23 cellular contexts compared by ENCODE assay signal in the genomic region with DNA sequence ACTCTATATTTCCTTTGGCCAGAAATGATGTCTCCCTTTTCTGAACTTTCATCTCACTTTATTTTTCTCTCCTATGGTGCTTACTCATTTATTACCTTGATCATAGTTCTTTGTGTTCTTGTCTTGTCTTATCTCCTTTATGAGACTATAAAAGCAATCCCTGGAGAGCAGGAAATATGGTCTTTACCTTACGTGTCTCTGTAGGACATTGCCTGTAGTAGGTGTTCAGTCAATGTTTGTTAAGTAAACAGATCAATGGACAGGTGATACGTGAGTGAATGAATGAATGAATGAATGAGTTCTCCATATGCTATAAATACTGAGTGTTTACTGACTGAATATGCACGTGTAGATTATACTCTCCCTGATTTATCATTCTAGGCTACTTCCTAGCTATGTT.
DNase-seq lines count a peak whose midpoint lies in the region; ATAC-seq, FAIRE-seq and TF ChIP-seq lines count a peak whose summit lies in the region.
"Had no signal": no experiment of that assay in that cellular context is flagged by ENCODE, and none has a peak within 500 bp of the region (broad histone marks: within the 10 kb centered on the region; RNA-seq: fewer than 3 reads in every experiment).

No MANE protein-coding gene starts in this region.

- no peaks in the 10 kb centered on the region for H3K79me2 ChIP-seq in fibroblast of lung (ENCODE audit: control insufficient read depth, insufficient read depth, low read length)

- ATAC-seq in RWPE2 (ENCODE audit: low read depth): no peak
- no peak for ATAC-seq in aorta (ENCODE audit: low FRiP score)
- no peak for ATAC-seq in HG03378 (IDR thresholded peaks at IDR 0.05; ENCODE audit: unreplicated experiment)
- no peak for ATAC-seq in psoas muscle
- ATAC-seq: lower lobe of right lung had no signal

- no peak for FAIRE-seq in small intestine (lab: Jason Lieb, UNC)
- FAIRE-seq: frontal cortex, GM12891 had no signal

- H3K4me3 ChIP-seq in RWPE2 (ENCODE audit: severe bottlenecking) (no peak overlapping the region), fibroblast of lung (replicated peaks in 1 of 4; ENCODE audit: control extremely low read depth in 1 of 4, insufficient read depth in 1 of 4, low read depth in 3 of 4, low read length in 4 of 4) (no peak overlapping the region), small intestine (ENCODE audit: low read depth in 1 of 2, low read length in 2 of 2) (no peak overlapping the region), aorta (ENCODE audit: low read length in 2 of 2) (no peak overlapping the region), psoas muscle (no peak overlapping the region)
- H3K4me3 ChIP-seq: lower lobe of right lung, MG63, tibial nerve had no signal

- H4K20me1 ChIP-seq in fibroblast of lung (ENCODE audit: control insufficient read depth, extremely low read depth, insufficient read depth, low read length): no peaks in the 10 kb centered on the region

- intact Hi-C loops in aorta (cut with DNase I): no loop called here
- intact Hi-C loops in psoas muscle (cut with DNase I): no loop called here

- DNase-seq in DMS153 (lab: John Stamatoyannopoulos, UW): peak; percentile 33
- no peak for DNase-seq in DMS153 treated with DMSO at 0.1 percent for 48 hours (lab: John Stamatoyannopoulos, UW; ENCODE audit: unreplicated experiment)
- no peak for DNase-seq in RWPE2 (ENCODE audit: low spot score)
- DNase-seq in fibroblast of lung (ENCODE audit: low read depth in 2 of 2): no peak
- peak; percentile 94 for DNase-seq in small intestine
- no peak for DNase-seq in aorta
- DNase-seq in psoas muscle: no peak
- DNase-seq: activated CD4-positive, alpha-beta T cell treated with anti-CD3 and anti-CD28 coated beads for 1 hour; activated naive CD4-positive, alpha-beta T cell; activated T-cell treated with anti-CD3 and anti-CD28 coated beads, Interleukin-2, amount 50 U/mL, for 24 hours; islet precursor cell; lower lobe of right lung; MG63; NCI-H1436; NCI-H2171; NCI-H524 treated with DMSO at 0.1 percent for 48 hours; stimulated activated CD4-positive, alpha-beta T cell treated with anti-CD3 and anti-CD28 coated beads, Interleukin-4, amount 100 ng/mL, for 4 hours had no signal

- H3K27me3 ChIP-seq in RWPE2 (ENCODE audit: insufficient read depth, poor library complexity, severe bottlenecking): no peaks in the 10 kb centered on the region
- H3K27me3 ChIP-seq in fibroblast of lung (ENCODE audit: control insufficient read depth, insufficient read depth, low read length): no peaks in the 10 kb centered on the region
- no peaks in the 10 kb centered on the region for H3K27me3 ChIP-seq in small intestine (ENCODE audit: control insufficient read depth in 2 of 2, insufficient read depth in 2 of 2, low read length in 2 of 2)
- no peaks in the 10 kb centered on the region for H3K27me3 ChIP-seq in aorta (ENCODE audit: control insufficient read depth in 1 of 2, insufficient read depth in 2 of 2, low read length in 1 of 2)
- peaks cover 0 to 5% (median 0%) of the 10 kb centered on the region in 3 donors for H3K27me3 ChIP-seq in psoas muscle (ENCODE audit: insufficient read depth in 3 of 3, low read length in 2 of 3)
- H3K27me3 ChIP-seq: MG63, tibial nerve had no signal

- H3K36me3 ChIP-seq in RWPE2 (ENCODE audit: low read depth) (no peaks in the 10 kb centered on the region), fibroblast of lung (ENCODE audit: control insufficient read depth, insufficient read depth, low read length) (no peaks in the 10 kb centered on the region), small intestine (ENCODE audit: control insufficient read depth in 2 of 2, insufficient read depth in 2 of 2, low read length in 2 of 2) (no peaks in the 10 kb centered on the region), aorta (ENCODE audit: control insufficient read depth in 1 of 2, insufficient read depth in 2 of 2, low read length in 1 of 2) (no peaks in the 10 kb centered on the region), psoas muscle (ENCODE audit: insufficient read depth in 1 of 2, low read depth in 1 of 2) (no peaks in the 10 kb centered on the region)
- H3K36me3 ChIP-seq: lower lobe of right lung, MG63, neutrophil, tibial nerve had no signal

- no peak overlapping the region for H3K9ac ChIP-seq in fibroblast of lung (ENCODE audit: insufficient read depth, low read length)

- no peak overlapping the region for H2AFZ ChIP-seq in fibroblast of lung (ENCODE audit: low read length)

- TF ChIP-seq CTCF in RWPE2 (IDR thresholded peaks at IDR 0.05; ENCODE audit: poor library complexity, severe bottlenecking) (no peak), fibroblast of lung (conservative IDR thresholded peaks at IDR 0.05 in 1 of 2, IDR thresholded peaks at IDR 0.05 in 1 of 2; ENCODE audit: low read depth in 1 of 2, low read length in 2 of 2) (no peak), psoas muscle (IDR thresholded peaks at IDR 0.05) (no peak)

- H3K4me1 ChIP-seq in RWPE2 (ENCODE audit: insufficient read depth, poor library complexity, severe bottlenecking) (peaks cover 51% of the 10 kb centered on the region), fibroblast of lung (ENCODE audit: control insufficient read depth, extremely low read depth, insufficient read depth, low read length) (peaks cover 27% of the 10 kb centered on the region), small intestine (ENCODE audit: control insufficient read depth in 2 of 2, insufficient read depth in 1 of 2, low read depth in 1 of 2, low read length in 1 of 2) (peaks cover 3 to 7% of the 10 kb centered on the region in 2 donors), aorta (ENCODE audit: control insufficient read depth in 1 of 2, insufficient read depth in 2 of 2, low read length in 2 of 2) (peaks cover 0 to 9% of the 10 kb centered on the region in 2 donors), psoas muscle (no peaks in the 10 kb centered on the region)
- H3K4me1 ChIP-seq: lower lobe of right lung had no signal

- H3K27ac ChIP-seq in RWPE2 (ENCODE audit: poor library complexity, severe bottlenecking) (peak overlapping the region; percentile 100), fibroblast of lung (ENCODE audit: insufficient read depth, low read length) (peak overlapping the region; percentile 82), small intestine (ENCODE audit: low read depth in 1 of 2, low read length in 1 of 2) (no peak overlapping the region), aorta (ENCODE audit: low read depth in 1 of 2, low read length in 2 of 2) (no peak overlapping the region), psoas muscle (no peak overlapping the region)
- H3K27ac ChIP-seq: 22Rv1, lower lobe of right lung, neutrophil had no signal

- 11 to 53% (median 20%) methylated on average over 3 of the region's 3 CpGs for WGBS in small intestine, 3 donors
- WGBS in aorta, 2 donors: 53 to 58% methylated on average over 3 of the region's 3 CpGs
- whole genome bisulfite sequencing in psoas muscle, 3 donors: 79 to 83% (median 80%) methylated on average over 3 of the region's 3 CpGs

- no peak overlapping the region for H3K4me2 ChIP-seq in fibroblast of lung (ENCODE audit: extremely low read depth, insufficient read depth, low read length)

- no peaks in the 10 kb centered on the region for H3K9me3 ChIP-seq in RWPE2 (ENCODE audit: severe bottlenecking)
- no peaks in the 10 kb centered on the region for H3K9me3 ChIP-seq in fibroblast of lung (ENCODE audit: control insufficient read depth, insufficient read depth, low read depth, low read length)
- H3K9me3 ChIP-seq in small intestine (ENCODE audit: control insufficient read depth, low read depth): no peaks in the 10 kb centered on the region
- no peaks in the 10 kb centered on the region for H3K9me3 ChIP-seq in aorta (ENCODE audit: control insufficient read depth, low read length)
- no peaks in the 10 kb centered on the region for H3K9me3 ChIP-seq in psoas muscle
- H3K9me3 ChIP-seq: lower lobe of right lung, MG63, neutrophil, tibial nerve had no signal

Comparison
In these comparisons a context has a peak if more than half of its experiments do, and no peak if none do; other contexts are left out.
1. DNase-seq: peak in DMS153 (single experiment) and small intestine (single experiment); none in DMS153 treated with DMSO at 0.1 percent for 48 hours (single experiment), RWPE2 (single experiment), fibroblast of lung (0 of 2), aorta (0 of 2) and psoas muscle (0 of 2).
2. H3K27ac ChIP-seq: peak in RWPE2 (single experiment) and fibroblast of lung (single experiment); none in small intestine (0 of 2), aorta (0 of 2) and psoas muscle (single experiment).